Comparison of ENCODE assay signal across 1 cellular context in genomic region chr7:13044309-13044708, GRCh38.
TF ChIP-seq lines count a peak whose summit lies in the region.

No MANE protein-coding gene starts in this region.

TF ChIP-seq in H1, 55 proteins besides CTCF, POLR2A, EP300 and RAD21 (continued from another document):
- TF ChIP-seq TAF7 (optimal IDR thresholded peaks at IDR 0.05; ENCODE audit: borderline replicate concordance, low read depth, low read length) (no peak), SIN3A (conservative IDR thresholded peaks at IDR 0.05 in 1 of 2, IDR thresholded peaks at IDR 0.05 in 1 of 2; ENCODE audit: low read depth in 1 of 2, low read length in 2 of 2) (no peak), HDAC2 (IDR thresholded peaks at IDR 0.05; ENCODE audit: borderline replicate concordance in 1 of 2, low read depth in 2 of 2, low read length in 2 of 2) (no peak), PHF8 (conservative IDR thresholded peaks at IDR 0.05; ENCODE audit: low read depth, low read length) (no peak), MAX (IDR thresholded peaks at IDR 0.05) (no peak), YY1 (IDR thresholded peaks at IDR 0.05; ENCODE audit: low read depth, low read length) (no peak), GABPA (IDR thresholded peaks at IDR 0.05; ENCODE audit: borderline replicate concordance, insufficient read depth, low read length) (no peak), GTF2F1 (IDR thresholded peaks at IDR 0.05; ENCODE audit: borderline replicate concordance, low read depth, low read length) (no peak), JUN (IDR thresholded peaks at IDR 0.05; ENCODE audit: low read depth, low read length) (no peak)
